8 cellular contexts compared by ENCODE assay signal in the genomic region with DNA sequence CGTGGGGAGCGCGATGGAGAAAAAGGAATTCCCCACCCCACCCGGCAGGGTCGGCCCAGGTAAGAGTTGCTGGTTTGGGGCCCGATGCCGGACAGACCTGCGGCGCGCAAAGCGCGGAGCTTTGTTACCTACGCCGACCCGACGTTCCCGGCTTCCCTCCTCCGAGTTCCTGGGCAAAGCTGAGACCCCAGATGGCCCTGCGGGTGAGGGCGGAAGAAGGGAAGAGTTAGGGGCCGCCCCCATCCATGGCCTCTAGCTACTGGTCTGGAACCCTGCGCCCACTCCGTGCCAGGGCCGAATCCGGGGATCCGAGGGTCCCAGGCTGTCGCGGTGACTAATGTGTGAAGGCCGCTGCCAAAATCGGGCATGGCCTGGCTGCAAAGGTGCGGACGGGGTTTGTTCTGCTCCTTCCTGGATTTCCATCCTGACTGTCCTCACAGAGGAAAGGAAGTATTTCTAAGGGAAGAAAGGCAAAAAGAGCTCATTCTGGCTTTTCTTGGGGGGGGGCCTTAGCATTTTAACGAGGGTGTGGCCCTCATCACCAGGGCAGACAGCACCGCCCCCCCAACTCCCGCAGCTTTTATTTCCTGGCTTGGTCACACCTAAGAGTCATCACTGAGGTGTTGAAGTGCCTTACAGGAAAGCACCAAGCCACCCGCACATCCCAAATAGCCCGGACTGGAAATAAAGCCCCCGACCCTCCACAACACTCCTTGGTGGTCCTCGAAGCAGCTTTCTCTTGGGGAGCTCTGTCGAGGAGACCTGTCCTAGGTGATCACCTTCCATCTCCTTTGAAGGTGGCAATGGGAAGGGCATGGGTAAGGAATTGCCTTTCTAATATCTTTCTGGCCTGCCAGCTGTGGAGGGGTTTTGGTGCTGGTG. TPM values are rescaled to one million over a fixed set of nuclear protein-coding genes. Genes with fewer than 3 reads are reported as not detected.
DNase-seq lines count a peak whose midpoint lies in the region; ATAC-seq and TF ChIP-seq lines count a peak whose summit lies in the region.

No MANE protein-coding gene starts in this region.

- no peaks in the 10 kb centered on the region for H3K9me3 ChIP-seq in esophagus muscularis mucosa
- no peaks in the 10 kb centered on the region for H3K9me3 ChIP-seq in neuron (ENCODE audit: low read length)

- TF ChIP-seq EP300 in esophagus muscularis mucosa (IDR thresholded peaks at IDR 0.05) = no peak

- TF ChIP-seq CTCF in RWPE1 (conservative IDR thresholded peaks at IDR 0.05; ENCODE audit: low read depth) (no peak), esophagus muscularis mucosa (IDR thresholded peaks at IDR 0.05) (no peak)

- H3K4me3 ChIP-seq in esophagus muscularis mucosa = peak overlapping the region; percentile 49 to 64 (median 59)
- peak overlapping the region; percentile 94 for H3K4me3 ChIP-seq in neuron (ENCODE audit: low read length)

- CTCF ChIA-PET in RWPE1 (lab: Yijun Ruan, JAX) = interaction anchor here (0.6 to 2.6 kb wide), 5 partner anchors 15 to 97 kb away, joined by 3 to 14 read pairs (median 3); no protein-coding TSS in a partner anchor

- peaks cover 8 to 26% (median 23%) of the 10 kb centered on the region in 4 donors for H3K4me1 ChIP-seq in esophagus muscularis mucosa
- H3K4me1 ChIP-seq in neuron (ENCODE audit: insufficient read depth, low read length) = peaks cover 24% of the 10 kb centered on the region

- WGBS in esophagus muscularis mucosa = 14% methylated on average over 24 of the region's 40 CpGs

- H3K36me3 ChIP-seq in esophagus muscularis mucosa (peaks cover 7 to 29% (median 26%) of the 10 kb centered on the region in 4 donors), neuron (ENCODE audit: insufficient read depth, low read length) (peaks cover 11% of the 10 kb centered on the region)

- peak overlapping the region; percentile 21 for H2AFZ ChIP-seq in neuron (ENCODE audit: low read depth, low read length)

- TF ChIP-seq POLR2A in esophagus muscularis mucosa (IDR thresholded peaks at IDR 0.05; ENCODE audit: low read depth) = no peak

- H3K27me3 ChIP-seq in esophagus muscularis mucosa (peaks cover 0 to 28% (median 5%) of the 10 kb centered on the region in 4 donors), neuron (ENCODE audit: insufficient read depth, low read length) (no peaks in the 10 kb centered on the region)

- POLR2A ChIA-PET in RWPE1 (lab: Yijun Ruan, JAX; ENCODE audit: low non-redundant PET) = interaction anchor here (0.7 to 1.1 kb wide), 2 partner anchors 13 to 23 kb away, joined by 3 to 4 read pairs; a partner anchor contains a TSS

- intact Hi-C loops in esophagus muscularis mucosa (cut with DNase I) = loop anchor here (5.0 kb wide), 1 partner anchor 50 kb away; no protein-coding TSS in a partner anchor

- DNase-seq in activated CD8-positive, alpha-beta memory T cell treated with anti-CD3 and anti-CD28 coated beads for 24 hours = peak; percentile 61
- DNase-seq in activated CD8-positive, alpha-beta memory T cell treated with anti-CD3 and anti-CD28 coated beads, Interleukin-2, amount 50 U/mL, for 4 hours = no peak
- DNase-seq in RWPE1 (ENCODE audit: low spot score) = no peak
- no peak for DNase-seq in esophagus muscularis mucosa (ENCODE audit: extremely low spot score)
- no peak for DNase-seq in NCI-H774 (lab: John Stamatoyannopoulos, UW)

- no peak for ATAC-seq in HG03159 (IDR thresholded peaks at IDR 0.05; ENCODE audit: unreplicated experiment)
- no peak for ATAC-seq in HG03565 (IDR thresholded peaks at IDR 0.05; ENCODE audit: unreplicated experiment)

- H3K27ac ChIP-seq in RWPE1 (peak overlapping the region; percentile 83), esophagus muscularis mucosa (replicated peaks in 1 of 4) (no peak overlapping the region)

RNA-seq across cellular contexts. Expression of a gene that starts 1.1 kb away (rescaled TPM):
- 10 to 100 TPM in 1 of 4 donors, 1 to 10 TPM in 3; 6.8 to 10.8 (median 8.0) TPM for total RNA-seq in esophagus muscularis mucosa

RNA-seq across cellular contexts. Expression of a gene that starts 17.7 kb away (rescaled TPM):
- 10 to 100 TPM; 22.9 to 37.4 (median 27.4) TPM for total RNA-seq in esophagus muscularis mucosa

RNA-seq across cellular contexts. Expression of a gene that starts 17.9 kb away (rescaled TPM):
- total RNA-seq in esophagus muscularis mucosa = 10 to 100 TPM; 25.2 to 43.6 (median 28.1) TPM

RNA-seq across cellular contexts. Expression of a gene that starts 23.5 kb away (rescaled TPM):
- total RNA-seq in esophagus muscularis mucosa = 10 to 100 TPM in 3 of 4 donors, 1 to 10 TPM in 1; 8.4 to 19.6 (median 14.4) TPM

RNA-seq across cellular contexts. Expression of a gene that starts 55.7 kb away (rescaled TPM):
- total RNA-seq in esophagus muscularis mucosa = 10 to 100 TPM; 43.2 to 65.2 (median 51.4) TPM
